ENCODE assay signal across 8 cellular contexts in genomic region chr9:74951725-74952151, GRCh38. TPM values are rescaled to one million over a fixed set of nuclear protein-coding genes. Genes with fewer than 3 reads are reported as not detected.
DNase-seq lines count a peak whose midpoint lies in the region; ATAC-seq and TF ChIP-seq lines count a peak whose summit lies in the region.

No MANE protein-coding gene starts in this region.

- H3K9me3 ChIP-seq in SJSA1 (replicated peaks) (no peaks in the 10 kb centered on the region), parathyroid adenoma (ENCODE audit: control insufficient read depth, low read length) (no peaks in the 10 kb centered on the region), vagina (no peaks in the 10 kb centered on the region)

- H3K4me1 ChIP-seq in SJSA1 (replicated peaks) (no peaks in the 10 kb centered on the region), parathyroid adenoma (no peaks in the 10 kb centered on the region), vagina (peaks cover 31% of the 10 kb centered on the region)

- peak; percentile 37 for ATAC-seq in GM19324 (IDR thresholded peaks at IDR 0.05; ENCODE audit: low FRiP score, unreplicated experiment)
- peak; percentile 33 for ATAC-seq in HG03432 (IDR thresholded peaks at IDR 0.05; ENCODE audit: unreplicated experiment)
- peak; percentile 26 to 63 for ATAC-seq in activated naive CD4-positive, alpha-beta T cell treated with anti-CD3 and anti-CD28 coated beads, Interleukin-2, amount 50 U/mL, for 72 hours
- ATAC-seq in Right ventricle myocardium superior (ENCODE audit: poor library complexity) = peak; percentile 56

- DNase-seq in AML-193 (lab: John Stamatoyannopoulos, UW) (peak; percentile 26 to 39), SJSA1 (ENCODE audit: low read depth in 1 of 2, low spot score in 2 of 2) (peak in 1 of 2 experiments; percentile 42), Right ventricle myocardium superior (peak; percentile 72), vagina (ENCODE audit: extremely low spot score in 2 of 2) (no peak)
- DNase-seq in activated naive CD4-positive, alpha-beta T cell treated with anti-CD3 and anti-CD28 coated beads, Interleukin-2, amount 50 U/mL, for 72 hours (ENCODE audit: low spot score in 2 of 2) = peak; percentile 54 to 63

- peak overlapping the region; percentile 86 for H3K4me3 ChIP-seq in SJSA1
- H3K4me3 ChIP-seq in parathyroid adenoma (ENCODE audit: low read depth, low read length) = peak overlapping the region; percentile 72
- H3K4me3 ChIP-seq in vagina = peak overlapping the region; percentile 57 to 90

- H2AFZ ChIP-seq in parathyroid adenoma = peak overlapping the region; percentile 93

- peak overlapping the region; percentile 88 for H3K4me2 ChIP-seq in parathyroid adenoma (ENCODE audit: low read length)

- H3K9ac ChIP-seq in parathyroid adenoma = peak overlapping the region; percentile 19

- H3K27me3 ChIP-seq in SJSA1 (replicated peaks) (no peaks in the 10 kb centered on the region), parathyroid adenoma (ENCODE audit: control insufficient read depth, insufficient read depth, low read length) (no peaks in the 10 kb centered on the region), vagina (no peaks in the 10 kb centered on the region)

- intact Hi-C loops in Right ventricle myocardium superior (cut with DNase I) = no loop called here
- intact Hi-C loops in vagina (cut with DNase I) = loop anchor here (10.0 kb wide), 1 partner anchor 53 kb away; no protein-coding TSS in a partner anchor

- H3K79me2 ChIP-seq in parathyroid adenoma = no peaks in the 10 kb centered on the region

- no peaks in the 10 kb centered on the region for H3K9me3 Mint-ChIP-seq in activated naive CD4-positive, alpha-beta T cell treated with anti-CD3 and anti-CD28 coated beads, Interleukin-2, amount 50 U/mL, for 72 hours

- TF ChIP-seq POLR2A in vagina (IDR thresholded peaks at IDR 0.05) = no peak

- TF ChIP-seq CTCF in parathyroid adenoma (IDR thresholded peaks at IDR 0.05) (no peak), vagina (IDR thresholded peaks at IDR 0.05) (no peak)

- peak overlapping the region; percentile 56 for H3K27ac ChIP-seq in SJSA1
- H3K27ac ChIP-seq in parathyroid adenoma = peak overlapping the region; percentile 69
- H3K27ac ChIP-seq in vagina = peak overlapping the region; percentile 98

- H3K36me3 ChIP-seq in SJSA1 (peaks cover 4% of the 10 kb centered on the region), parathyroid adenoma (ENCODE audit: control insufficient read depth, insufficient read depth, low read length) (no peaks in the 10 kb centered on the region), vagina (no peaks in the 10 kb centered on the region)

- H3K36me3 Mint-ChIP-seq in activated naive CD4-positive, alpha-beta T cell treated with anti-CD3 and anti-CD28 coated beads, Interleukin-2, amount 50 U/mL, for 72 hours = peaks cover 19 to 20% of the 10 kb centered on the region in 2 donors

- H3K27ac Mint-ChIP-seq in activated naive CD4-positive, alpha-beta T cell treated with anti-CD3 and anti-CD28 coated beads, Interleukin-2, amount 50 U/mL, for 72 hours = peak overlapping the region; percentile 93 to 95

RNA-seq across cellular contexts. Expression of gene C9orf40, which starts 1.0 kb away (rescaled TPM):
- 5.6 and 5.7 TPM in 2 replicates for total RNA-seq in SJSA1 (2014; rRNA removed; shearing (Covaris generic))
- total RNA-seq in activated naive CD4-positive, alpha-beta T cell treated with anti-CD3 and anti-CD28 coated beads, Interleukin-2, amount 50 U/mL, for 72 hours = 10 to 100 TPM; 16.5 to 18.6 TPM
- total RNA-seq in Right ventricle myocardium superior (3.0 TPM), vagina (5.6 TPM)

Comparison
In these comparisons a context has a peak if more than half of its experiments do, and no peak if none do; other contexts are left out.
1. DNase-seq: peak in AML-193 (2 of 2), activated naive CD4-positive, alpha-beta T cell treated with anti-CD3 and anti-CD28 coated beads, Interleukin-2, amount 50 U/mL, for 72 hours (2 of 2) and Right ventricle myocardium superior (single experiment); none in vagina (0 of 2).
2. Peak in every context shown above with its lines, with median percentiles within 50 percentile points of each other: ATAC-seq, H3K27ac ChIP-seq and H3K4me3 ChIP-seq.